In genomic region chr4:168830777-168831512, GRCh38 we compare ENCODE assay signal across 8 cellular contexts.
DNase-seq lines count a peak whose midpoint lies in the region; ATAC-seq and TF ChIP-seq lines count a peak whose summit lies in the region.

No MANE protein-coding gene starts in this region.

- peak overlapping the region; percentile 91 for H3K27ac ChIP-seq in muscle layer of duodenum (ENCODE audit: low read length)

- in situ Hi-C loops in astrocyte of the spinal cord (cut with HindIII; ENCODE audit: low sequenced_read_pairs): no loop called here

- H3K4me3 ChIP-seq in AG10803 (ENCODE audit: low read length) (peak overlapping the region; percentile 88; the same call in 1 of the 2 replicates), astrocyte of the spinal cord (ENCODE audit: low read depth, low read length) (peak overlapping the region; percentile 94), muscle layer of duodenum (ENCODE audit: low read depth in 1 of 2, low read length in 2 of 2) (peak overlapping the region; percentile 77 to 83)
- peak overlapping the region; percentile 72 for H3K4me3 ChIP-seq in Jurkat, Clone E6-1 (ENCODE audit: low read length)

- no peaks in the 10 kb centered on the region for H3K9me3 ChIP-seq in muscle layer of duodenum (ENCODE audit: control insufficient read depth in 1 of 2, low read length in 2 of 2)

- ATAC-seq in GM19452 (IDR thresholded peaks at IDR 0.05; ENCODE audit: unreplicated experiment): no peak

- no peak for TF ChIP-seq CTCF in AG10803 (conservative IDR thresholded peaks at IDR 0.05; ENCODE audit: low read length)
- no peak for TF ChIP-seq CTCF in astrocyte of the spinal cord (IDR thresholded peaks at IDR 0.05; ENCODE audit: low read depth, low read length)

- H3K36me3 ChIP-seq in muscle layer of duodenum (ENCODE audit: control insufficient read depth in 1 of 2, insufficient read depth in 2 of 2, low read length in 2 of 2): peaks cover 0 to 4% of the 10 kb centered on the region in 2 donors

- DNase-seq in AG10803 (ENCODE audit: low read depth): no peak
- no peak for DNase-seq in Jurkat, Clone E6-1 (ENCODE audit: low read depth, low spot score)
- DNase-seq in astrocyte of the spinal cord (ENCODE audit: low read depth, low spot score): peak; percentile 53
- no peak for DNase-seq in NCI-H187 treated with DMSO at 0.1 percent for 48 hours (lab: John Stamatoyannopoulos, UW)
- no peak for DNase-seq in NK-92 (lab: John Stamatoyannopoulos, UW; ENCODE audit: unreplicated experiment)
- DNase-seq in DMS79 (lab: John Stamatoyannopoulos, UW): no peak

- peaks cover 9% of the 10 kb centered on the region in 2 donors for H3K4me1 ChIP-seq in muscle layer of duodenum (ENCODE audit: control insufficient read depth in 1 of 2, insufficient read depth in 2 of 2, low read length in 2 of 2)

- H3K27me3 ChIP-seq in muscle layer of duodenum (ENCODE audit: low read depth, low read length): no peaks in the 10 kb centered on the region
